Comparison of ENCODE assay signal across 1 cellular context in the genomic region with DNA sequence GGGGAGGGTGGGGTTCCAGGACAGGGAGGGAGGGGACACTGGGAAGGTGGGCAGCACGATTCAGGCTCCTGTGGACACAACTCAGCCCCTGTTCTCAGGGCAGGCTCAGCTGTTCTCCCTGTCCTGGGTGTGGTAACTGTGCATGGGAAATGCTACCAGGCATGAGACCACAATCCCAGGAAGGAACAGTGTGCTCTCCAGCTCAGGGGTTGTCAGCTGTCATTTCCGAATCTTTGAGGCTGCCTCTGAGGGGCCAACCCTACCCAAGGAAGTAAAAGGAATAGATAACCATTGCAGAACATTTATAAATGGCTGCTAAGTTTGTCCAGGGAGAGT.
TF ChIP-seq lines count a peak whose summit lies in the region.

No MANE protein-coding gene starts in this region.

TF ChIP-seq in SK-N-SH, 30 proteins besides CTCF, POLR2A, EP300 and RAD21 (continued from another document):
- TF ChIP-seq, protein P1, sequence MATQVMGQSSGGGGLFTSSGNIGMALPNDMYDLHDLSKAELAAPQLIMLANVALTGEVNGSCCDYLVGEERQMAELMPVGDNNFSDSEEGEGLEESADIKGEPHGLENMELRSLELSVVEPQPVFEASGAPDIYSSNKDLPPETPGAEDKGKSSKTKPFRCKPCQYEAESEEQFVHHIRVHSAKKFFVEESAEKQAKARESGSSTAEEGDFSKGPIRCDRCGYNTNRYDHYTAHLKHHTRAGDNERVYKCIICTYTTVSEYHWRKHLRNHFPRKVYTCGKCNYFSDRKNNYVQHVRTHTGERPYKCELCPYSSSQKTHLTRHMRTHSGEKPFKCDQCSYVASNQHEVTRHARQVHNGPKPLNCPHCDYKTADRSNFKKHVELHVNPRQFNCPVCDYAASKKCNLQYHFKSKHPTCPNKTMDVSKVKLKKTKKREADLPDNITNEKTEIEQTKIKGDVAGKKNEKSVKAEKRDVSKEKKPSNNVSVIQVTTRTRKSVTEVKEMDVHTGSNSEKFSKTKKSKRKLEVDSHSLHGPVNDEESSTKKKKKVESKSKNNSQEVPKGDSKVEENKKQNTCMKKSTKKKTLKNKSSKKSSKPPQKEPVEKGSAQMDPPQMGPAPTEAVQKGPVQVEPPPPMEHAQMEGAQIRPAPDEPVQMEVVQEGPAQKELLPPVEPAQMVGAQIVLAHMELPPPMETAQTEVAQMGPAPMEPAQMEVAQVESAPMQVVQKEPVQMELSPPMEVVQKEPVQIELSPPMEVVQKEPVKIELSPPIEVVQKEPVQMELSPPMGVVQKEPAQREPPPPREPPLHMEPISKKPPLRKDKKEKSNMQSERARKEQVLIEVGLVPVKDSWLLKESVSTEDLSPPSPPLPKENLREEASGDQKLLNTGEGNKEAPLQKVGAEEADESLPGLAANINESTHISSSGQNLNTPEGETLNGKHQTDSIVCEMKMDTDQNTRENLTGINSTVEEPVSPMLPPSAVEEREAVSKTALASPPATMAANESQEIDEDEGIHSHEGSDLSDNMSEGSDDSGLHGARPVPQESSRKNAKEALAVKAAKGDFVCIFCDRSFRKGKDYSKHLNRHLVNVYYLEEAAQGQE (IDR thresholded peaks at IDR 0.05; ENCODE audit: low read depth, low read length), result no peak
- TF ChIP-seq, protein P2, sequence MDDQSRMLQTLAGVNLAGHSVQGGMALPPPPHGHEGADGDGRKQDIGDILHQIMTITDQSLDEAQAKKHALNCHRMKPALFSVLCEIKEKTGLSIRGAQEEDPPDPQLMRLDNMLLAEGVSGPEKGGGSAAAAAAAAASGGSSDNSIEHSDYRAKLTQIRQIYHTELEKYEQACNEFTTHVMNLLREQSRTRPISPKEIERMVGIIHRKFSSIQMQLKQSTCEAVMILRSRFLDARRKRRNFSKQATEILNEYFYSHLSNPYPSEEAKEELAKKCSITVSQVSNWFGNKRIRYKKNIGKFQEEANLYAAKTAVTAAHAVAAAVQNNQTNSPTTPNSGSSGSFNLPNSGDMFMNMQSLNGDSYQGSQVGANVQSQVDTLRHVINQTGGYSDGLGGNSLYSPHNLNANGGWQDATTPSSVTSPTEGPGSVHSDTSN (IDR thresholded peaks at IDR 0.05), result no peak
